In genomic region chr14:106809615-106810014, GRCh38 we compare ENCODE assay signal across 24 cellular contexts.
A peak's percentile ranks its signal among the peaks of the same experiment; 100 is the strongest.
DNase-seq lines count a peak whose midpoint lies in the region; ATAC-seq, FAIRE-seq and TF ChIP-seq lines count a peak whose summit lies in the region.
"Had no signal": no experiment of that assay in that cellular context is flagged by ENCODE, and none has a peak within 500 bp of the region (broad histone marks: within the 10 kb centered on the region; RNA-seq: fewer than 3 reads in every experiment).

No MANE protein-coding gene starts in this region.

- no peak for TF ChIP-seq CTCF in foreskin keratinocyte (conservative IDR thresholded peaks at IDR 0.05)

- no peaks in the 10 kb centered on the region for H3K9me3 Mint-ChIP-seq in activated naive CD4-positive, alpha-beta T cell treated with anti-CD3 and anti-CD28 coated beads, Interleukin-2, amount 10 ng/mL, durations not matched to agents 7 days and 5 days
- H3K9me3 Mint-ChIP-seq in activated naive CD4-positive, alpha-beta T cell treated with anti-CD3 and anti-CD28 coated beads for 36 hours, result no peaks in the 10 kb centered on the region
- H3K9me3 Mint-ChIP-seq in stimulated activated memory B cell treated with anti-CD40 and anti-IgM and Interleukin-4, amounts not matched to agents 10 μg/mL and 1 μg/mL and 100 μg/mL, for 72 hours, result no peaks in the 10 kb centered on the region
- H3K9me3 Mint-ChIP-seq: CD8-positive, alpha-beta T cell had no signal

- ATAC-seq in stimulated activated memory B cell treated with anti-CD40 and anti-IgM and Interleukin-4, amounts not matched to agents 10 μg/mL and 1 μg/mL and 100 μg/mL, for 72 hours, result peak; percentile 43
- no peak for ATAC-seq in foreskin keratinocyte
- ATAC-seq: Right ventricle myocardium inferior had no signal

- TF ChIP-seq POLR2A in GM12891 (IDR thresholded peaks at IDR 0.05; ENCODE audit: low read depth, low read length), result no peak

- H3K4me3 Mint-ChIP-seq in activated naive CD4-positive, alpha-beta T cell treated with anti-CD3 and anti-CD28 coated beads, Interleukin-2, amount 10 ng/mL, durations not matched to agents 7 days and 5 days, result peak overlapping the region; percentile 31
- H3K4me3 Mint-ChIP-seq in activated naive CD4-positive, alpha-beta T cell treated with anti-CD3 and anti-CD28 coated beads for 36 hours, result no peak overlapping the region
- no peak overlapping the region for H3K4me3 Mint-ChIP-seq in stimulated activated memory B cell treated with anti-CD40 and anti-IgM and Interleukin-4, amounts not matched to agents 10 μg/mL and 1 μg/mL and 100 μg/mL, for 72 hours
- H3K4me3 Mint-ChIP-seq: CD8-positive, alpha-beta T cell; HFFc6 had no signal

- peak; percentile 51 for FAIRE-seq in GM12891 (lab: Jason Lieb, UNC)

- CTCF ChIA-PET in activated naive CD4-positive, alpha-beta T cell treated with anti-CD3 and anti-CD28 coated beads, Interleukin-2, amount 10 ng/mL, durations not matched to agents 7 days and 5 days (lab: Charles Lee), result no interaction called here
- CTCF ChIA-PET in activated naive CD4-positive, alpha-beta T cell treated with anti-CD3 and anti-CD28 coated beads for 36 hours (lab: Charles Lee), result no interaction called here

- peaks cover 25% of the 10 kb centered on the region for H3K4me1 Mint-ChIP-seq in activated naive CD4-positive, alpha-beta T cell treated with anti-CD3 and anti-CD28 coated beads, Interleukin-2, amount 10 ng/mL, durations not matched to agents 7 days and 5 days
- peaks cover 9% of the 10 kb centered on the region for H3K4me1 Mint-ChIP-seq in activated naive CD4-positive, alpha-beta T cell treated with anti-CD3 and anti-CD28 coated beads for 36 hours (ENCODE audit: low read depth)
- H3K4me1 Mint-ChIP-seq in stimulated activated memory B cell treated with anti-CD40 and anti-IgM and Interleukin-4, amounts not matched to agents 10 μg/mL and 1 μg/mL and 100 μg/mL, for 72 hours, result peaks cover 15% of the 10 kb centered on the region

- H3K27ac Mint-ChIP-seq in activated naive CD4-positive, alpha-beta T cell treated with anti-CD3 and anti-CD28 coated beads, Interleukin-2, amount 10 ng/mL, durations not matched to agents 7 days and 5 days, result no peak overlapping the region
- H3K27ac Mint-ChIP-seq in activated naive CD4-positive, alpha-beta T cell treated with anti-CD3 and anti-CD28 coated beads for 36 hours, result no peak overlapping the region
- H3K27ac Mint-ChIP-seq in stimulated activated memory B cell treated with anti-CD40 and anti-IgM and Interleukin-4, amounts not matched to agents 10 μg/mL and 1 μg/mL and 100 μg/mL, for 72 hours, result no peak overlapping the region
- H3K27ac Mint-ChIP-seq: CD8-positive, alpha-beta T cell; HFFc6 had no signal

- H3K4me1 ChIP-seq in foreskin keratinocyte, result no peaks in the 10 kb centered on the region
- H3K4me1 ChIP-seq: HAP-1, SJCRH30 had no signal

- peaks cover 61% of the 10 kb centered on the region for H3K27me3 Mint-ChIP-seq in activated naive CD4-positive, alpha-beta T cell treated with anti-CD3 and anti-CD28 coated beads, Interleukin-2, amount 10 ng/mL, durations not matched to agents 7 days and 5 days
- peaks cover 2% of the 10 kb centered on the region for H3K27me3 Mint-ChIP-seq in activated naive CD4-positive, alpha-beta T cell treated with anti-CD3 and anti-CD28 coated beads for 36 hours (ENCODE audit: low read depth)
- no peaks in the 10 kb centered on the region for H3K27me3 Mint-ChIP-seq in stimulated activated memory B cell treated with anti-CD40 and anti-IgM and Interleukin-4, amounts not matched to agents 10 μg/mL and 1 μg/mL and 100 μg/mL, for 72 hours

- H3K27me3 ChIP-seq in foreskin keratinocyte, result no peaks in the 10 kb centered on the region

- no peaks in the 10 kb centered on the region for H3K36me3 Mint-ChIP-seq in activated naive CD4-positive, alpha-beta T cell treated with anti-CD3 and anti-CD28 coated beads, Interleukin-2, amount 10 ng/mL, durations not matched to agents 7 days and 5 days
- no peaks in the 10 kb centered on the region for H3K36me3 Mint-ChIP-seq in activated naive CD4-positive, alpha-beta T cell treated with anti-CD3 and anti-CD28 coated beads for 36 hours (ENCODE audit: low read depth)
- no peaks in the 10 kb centered on the region for H3K36me3 Mint-ChIP-seq in stimulated activated memory B cell treated with anti-CD40 and anti-IgM and Interleukin-4, amounts not matched to agents 10 μg/mL and 1 μg/mL and 100 μg/mL, for 72 hours
- H3K36me3 Mint-ChIP-seq: CD8-positive, alpha-beta T cell had no signal

- H3K27ac ChIP-seq in foreskin keratinocyte, result no peak overlapping the region
- H3K27ac ChIP-seq: C4-2B, KMS-11, PC-9, SJCRH30 had no signal

- intact Hi-C loops in activated naive CD4-positive, alpha-beta T cell treated with anti-CD3 and anti-CD28 coated beads for 36 hours (cut with micrococcal nuclease), result no loop called here

- peak; percentile 34 for DNase-seq in activated naive CD4-positive, alpha-beta T cell treated with anti-CD3 and anti-CD28 coated beads, Interleukin-2, amount 10 ng/mL, durations not matched to agents 7 days and 5 days
- DNase-seq in activated naive CD4-positive, alpha-beta T cell treated with anti-CD3 and anti-CD28 coated beads for 36 hours, result no peak
- no peak for DNase-seq in GM12891 (ENCODE audit: insufficient read length, low spot score)
- peak; percentile 31 for DNase-seq in SW480 (ENCODE audit: low spot score)
- no peak for DNase-seq in foreskin keratinocyte
- DNase-seq in activated CD8-positive, alpha-beta memory T cell treated with anti-CD3 and anti-CD28 coated beads, Interleukin-2, amount 50 U/mL, for 48 hours, result no peak
- DNase-seq: DMS 273 treated with DMSO at 0.1 percent for 48 hours, DMS79, GOT3, HFFc6, IMR-90, MM.1S, NCI-H2029, NCI-H446, NCI-H524 treated with DMSO at 0.1 percent for 48 hours, NCI-H774, PC-9, SJCRH30 had no signal

TF ChIP-seq in GM12891, 5 proteins besides CTCF, POLR2A, EP300 and RAD21:
- TF ChIP-seq TAF1 (IDR thresholded peaks at IDR 0.05; ENCODE audit: low read depth, low read length), result no peak
- TF ChIP-seq POU2F2 (IDR thresholded peaks at IDR 0.05; ENCODE audit: low read depth, low read length), result no peak
- TF ChIP-seq SPI1 (IDR thresholded peaks at IDR 0.05; ENCODE audit: low read depth, low read length), result peak; percentile 70

Comparison
In these comparisons a context has a peak if more than half of its experiments do, and no peak if none do; other contexts are left out.
1. DNase-seq: peak in activated naive CD4-positive, alpha-beta T cell treated with anti-CD3 and anti-CD28 coated beads, Interleukin-2, amount 10 ng/mL, durations not matched to agents 7 days and 5 days (single experiment) and SW480 (single experiment); none in activated naive CD4-positive, alpha-beta T cell treated with anti-CD3 and anti-CD28 coated beads for 36 hours (single experiment), GM12891 (single experiment), foreskin keratinocyte (0 of 2) and activated CD8-positive, alpha-beta memory T cell treated with anti-CD3 and anti-CD28 coated beads, Interleukin-2, amount 50 U/mL, for 48 hours (single experiment).